13 cellular contexts compared by ENCODE assay signal in the genomic region with DNA sequence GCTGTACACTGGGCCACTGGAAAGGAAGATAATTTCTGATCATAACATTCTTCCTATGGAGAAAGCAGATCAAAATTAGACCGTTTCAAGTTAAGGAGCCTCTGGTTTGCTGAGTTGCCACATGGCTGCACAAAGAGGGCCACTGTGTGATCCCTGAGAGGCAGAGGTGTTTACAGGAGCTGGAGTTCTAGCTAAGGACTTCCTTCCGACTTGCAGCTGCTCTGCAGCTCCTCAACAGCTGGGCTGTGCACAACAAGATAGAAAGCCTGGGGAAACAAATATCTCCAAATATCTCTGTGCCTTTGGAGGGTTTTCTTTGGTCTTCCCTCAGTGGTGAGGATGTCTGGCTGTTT. TPM values are rescaled to one million over a fixed set of nuclear protein-coding genes. Genes with fewer than 3 reads are reported as not detected.
DNase-seq lines count a peak whose midpoint lies in the region; ATAC-seq and TF ChIP-seq lines count a peak whose summit lies in the region.
"Had no signal": no experiment of that assay in that cellular context is flagged by ENCODE, and none has a peak within 500 bp of the region (broad histone marks: within the 10 kb centered on the region; RNA-seq: fewer than 3 reads in every experiment).

No MANE protein-coding gene starts in this region.

- CTCF ChIA-PET in Panc1 (lab: Charles Lee) = no interaction called here

- peak overlapping the region; percentile 10 for H3K27ac Mint-ChIP-seq in osteocyte (ENCODE audit: unreplicated experiment)
- H3K27ac Mint-ChIP-seq: activated CD4-positive, alpha-beta memory T cell treated with anti-CD3 and anti-CD28 coated beads for 36 hours; activated T-helper 2 cell treated with anti-CD3 and anti-CD28 coated beads, Interferon-gamma antibody, Interleukin-2, Interleukin-4, amounts not matched to agents 10 μg/mL and 5 μg/mL and 100 μg/mL, durations not matched to agents 14 hours and 24 hours and 36 hours; CD8-positive, alpha-beta memory T cell had no signal

- H3K27me3 ChIP-seq in Panc1 (ENCODE audit: control insufficient read depth, insufficient read depth, low read length) = no peaks in the 10 kb centered on the region
- H3K27me3 ChIP-seq: brain microvascular endothelial cell had no signal

- no TSS peak for BruUV-seq in Panc1 (replicated peaks; lab: Mats Ljungman, UMichigan)

- peak; percentile 68 for ATAC-seq in GM18505 (IDR thresholded peaks at IDR 0.05; ENCODE audit: unreplicated experiment)
- peak; percentile 53 for ATAC-seq in HG02885 (IDR thresholded peaks at IDR 0.05; ENCODE audit: poor library complexity, unreplicated experiment)
- no peak for ATAC-seq in Panc1

- H3K9me3 ChIP-seq in Panc1 (ENCODE audit: control insufficient read depth, insufficient read depth, low read depth, low read length) = no peaks in the 10 kb centered on the region

- H3K4me1 ChIP-seq in Panc1 (ENCODE audit: control insufficient read depth, insufficient read depth, low read length) = peaks cover 46% of the 10 kb centered on the region

- no peak for TF ChIP-seq CTCF in Panc1 (IDR thresholded peaks at IDR 0.05)
- TF ChIP-seq CTCF in osteocyte (IDR thresholded peaks at IDR 0.05) = no peak

- peaks cover 45% of the 10 kb centered on the region for H3K4me1 Mint-ChIP-seq in osteocyte (ENCODE audit: unreplicated experiment)
- H3K4me1 Mint-ChIP-seq: CD8-positive, alpha-beta memory T cell had no signal

- no peaks in the 10 kb centered on the region for H3K27me3 Mint-ChIP-seq in osteocyte (ENCODE audit: unreplicated experiment)
- H3K27me3 Mint-ChIP-seq: activated CD4-positive, alpha-beta memory T cell treated with anti-CD3 and anti-CD28 coated beads for 36 hours had no signal

- H3K4me3 ChIP-seq in Panc1 (ENCODE audit: low read depth in 2 of 2, low read length in 2 of 2) = no peak overlapping the region

- H3K27ac ChIP-seq in Panc1 (ENCODE audit: low read length) = peak overlapping the region; percentile 40; the same call in 1 of the 2 replicates
- H3K27ac ChIP-seq: brain microvascular endothelial cell had no signal

- POLR2A ChIA-PET in Panc1 (lab: Charles Lee) = no interaction called here

- in situ Hi-C loops in Panc1 (cut with HindIII; ENCODE audit: low pct_unique_long_range_greater_than_20kb, low sequenced_read_pairs) = no loop called here

- no peaks in the 10 kb centered on the region for H3K36me3 ChIP-seq in Panc1 (ENCODE audit: control insufficient read depth, insufficient read depth, low read length)

- DNase-seq in Panc1 (ENCODE audit: low read depth, low spot score) (no peak), osteocyte (ENCODE audit: extremely low spot score, unreplicated experiment) (no peak), NCI-H2196 treated with DMSO at 0.1 percent for 48 hours (lab: John Stamatoyannopoulos, UW; ENCODE audit: unreplicated experiment) (no peak), COR-L47 (lab: John Stamatoyannopoulos, UW) (no peak), glomerular visceral epithelial cell (ENCODE audit: extremely low spot score) (no peak)
- DNase-seq: activated CD4-positive, alpha-beta memory T cell treated with anti-CD3 and anti-CD28 coated beads for 36 hours; brain microvascular endothelial cell; CD8-positive, alpha-beta memory T cell; naive B cell; T-helper 9 cell had no signal

- no peak overlapping the region for H3K4me3 Mint-ChIP-seq in osteocyte (ENCODE audit: unreplicated experiment)
- H3K4me3 Mint-ChIP-seq: activated CD4-positive, alpha-beta memory T cell treated with anti-CD3 and anti-CD28 coated beads for 36 hours; CD8-positive, alpha-beta memory T cell; naive B cell had no signal

- peaks cover 4% of the 10 kb centered on the region for H3K36me3 Mint-ChIP-seq in osteocyte (ENCODE audit: unreplicated experiment)
- H3K36me3 Mint-ChIP-seq: activated CD4-positive, alpha-beta memory T cell treated with anti-CD3 and anti-CD28 coated beads for 36 hours; CD8-positive, alpha-beta memory T cell; naive B cell had no signal

- no peaks in the 10 kb centered on the region for H3K9me3 Mint-ChIP-seq in osteocyte (ENCODE audit: unreplicated experiment)
- H3K9me3 Mint-ChIP-seq: activated CD4-positive, alpha-beta memory T cell treated with anti-CD3 and anti-CD28 coated beads for 36 hours; activated T-helper 2 cell treated with anti-CD3 and anti-CD28 coated beads, Interferon-gamma antibody, Interleukin-2, Interleukin-4, amounts not matched to agents 10 μg/mL and 5 μg/mL and 100 μg/mL, durations not matched to agents 14 hours and 24 hours and 36 hours; CD8-positive, alpha-beta memory T cell; naive B cell had no signal

- no peak for TF ChIP-seq POLR2A in GM18505 (IDR thresholded peaks at IDR 0.05; ENCODE audit: borderline replicate concordance, extremely low read depth, insufficient read depth, insufficient read length)

- intact Hi-C loops in Panc1 (cut with micrococcal nuclease; ENCODE audit: unreplicated experiment) = no loop called here

RNA-seq across cellular contexts. Expression of a gene that starts 26.8 kb away (rescaled TPM):
- total RNA-seq in Panc1 (2021; ENCODE audit: unreplicated experiment) (106 TPM), osteocyte (43.3 and 45.3 TPM in 2 replicates)
- polyA plus RNA-seq in Panc1 (2012; ENCODE audit: insufficient read length) = 91.6 TPM
